Comparison of ENCODE assay signal across 34 cellular contexts in the genomic region with DNA sequence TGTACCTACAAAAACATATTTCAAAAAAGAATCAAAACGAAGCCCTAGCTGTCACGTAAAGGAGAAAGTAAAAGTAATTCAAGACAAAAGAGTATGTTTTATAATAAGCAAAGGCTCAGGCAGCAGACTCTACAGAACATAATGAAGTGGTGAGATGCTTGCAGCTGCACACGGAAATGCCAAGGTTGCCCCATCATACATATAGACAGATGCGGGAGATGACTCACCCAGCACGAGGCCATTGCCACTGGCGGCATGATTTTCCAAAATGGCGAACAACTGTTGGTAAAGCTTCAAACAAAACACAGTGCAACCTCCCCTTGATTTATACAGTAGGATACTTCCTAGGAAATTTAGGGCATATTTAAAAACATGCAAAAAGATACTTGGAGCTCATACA. TPM values are rescaled to one million over a fixed set of nuclear protein-coding genes. Genes with fewer than 3 reads are reported as not detected.
DNase-seq lines count a peak whose midpoint lies in the region; ATAC-seq, FAIRE-seq and TF ChIP-seq lines count a peak whose summit lies in the region.
"Had no signal": no experiment of that assay in that cellular context is flagged by ENCODE, and none has a peak within 500 bp of the region (broad histone marks: within the 10 kb centered on the region; RNA-seq: fewer than 3 reads in every experiment).

No MANE protein-coding gene starts in this region.

- H3K27me3 Mint-ChIP-seq in WTC11 (ENCODE audit: low read depth) (no peaks in the 10 kb centered on the region), type B pancreatic cell (peaks cover 6% of the 10 kb centered on the region)
- H3K27me3 Mint-ChIP-seq: activated CD8-positive, alpha-beta memory T cell treated with anti-CD3 and anti-CD28 coated beads, Interleukin-2, amount 10 ng/mL, durations not matched to agents 7 days and 5 days; stimulated activated memory B cell treated with anti-CD40 and anti-IgM and Interleukin-4, amounts not matched to agents 10 μg/mL and 1 μg/mL and 100 μg/mL, for 72 hours had no signal

- H3K36me3 Mint-ChIP-seq in WTC11 (no peaks in the 10 kb centered on the region), type B pancreatic cell (no peaks in the 10 kb centered on the region)
- H3K36me3 Mint-ChIP-seq: activated CD8-positive, alpha-beta memory T cell treated with anti-CD3 and anti-CD28 coated beads, Interleukin-2, amount 10 ng/mL, durations not matched to agents 7 days and 5 days; activated naive CD8-positive, alpha-beta T cell treated with anti-CD3 and anti-CD28 coated beads for 36 hours; stimulated activated memory B cell treated with anti-CD40 and anti-IgM and Interleukin-4, amounts not matched to agents 10 μg/mL and 1 μg/mL and 100 μg/mL, for 72 hours had no signal

- H3K4me1 Mint-ChIP-seq in WTC11, result peaks cover 5% of the 10 kb centered on the region; the same call in 1 of the 2 replicates
- no peaks in the 10 kb centered on the region for H3K4me1 Mint-ChIP-seq in type B pancreatic cell (ENCODE audit: unreplicated experiment)
- H3K4me1 Mint-ChIP-seq: activated CD8-positive, alpha-beta memory T cell treated with anti-CD3 and anti-CD28 coated beads, Interleukin-2, amount 10 ng/mL, durations not matched to agents 7 days and 5 days; activated naive CD8-positive, alpha-beta T cell treated with anti-CD3 and anti-CD28 coated beads for 36 hours; nephron progenitor cell; stimulated activated memory B cell treated with anti-CD40 and anti-IgM and Interleukin-4, amounts not matched to agents 10 μg/mL and 1 μg/mL and 100 μg/mL, for 72 hours had no signal

- no peak overlapping the region for H3K4me3 Mint-ChIP-seq in WTC11
- H3K4me3 Mint-ChIP-seq in type B pancreatic cell, result no peak overlapping the region
- H3K4me3 Mint-ChIP-seq: activated CD8-positive, alpha-beta memory T cell treated with anti-CD3 and anti-CD28 coated beads, Interleukin-2, amount 10 ng/mL, durations not matched to agents 7 days and 5 days; activated naive CD8-positive, alpha-beta T cell treated with anti-CD3 and anti-CD28 coated beads for 36 hours; activated T-cell treated with anti-CD3 and anti-CD28 coated beads, Interleukin-2, amount 50 U/mL, for 4 hours; nephron progenitor cell; stimulated activated memory B cell treated with anti-CD40 and anti-IgM and Interleukin-4, amounts not matched to agents 10 μg/mL and 1 μg/mL and 100 μg/mL, for 72 hours had no signal

- H3K27ac Mint-ChIP-seq in WTC11 (no peak overlapping the region), type B pancreatic cell (no peak overlapping the region)
- H3K27ac Mint-ChIP-seq: activated CD8-positive, alpha-beta memory T cell treated with anti-CD3 and anti-CD28 coated beads, Interleukin-2, amount 10 ng/mL, durations not matched to agents 7 days and 5 days; activated naive CD8-positive, alpha-beta T cell treated with anti-CD3 and anti-CD28 coated beads for 36 hours; nephron progenitor cell; stimulated activated memory B cell treated with anti-CD40 and anti-IgM and Interleukin-4, amounts not matched to agents 10 μg/mL and 1 μg/mL and 100 μg/mL, for 72 hours had no signal

- H3K27ac ChIP-seq in foreskin keratinocyte, result no peak overlapping the region
- H3K27ac ChIP-seq: BLaER1 treated with 17β-estradiol and CSF1 and Interleukin-3, amounts not matched to agents 10 nM and 100 nM; cardiac muscle cell; coronary artery; SJSA1; skin epidermis; upper lobe of right lung had no signal

- ATAC-seq in foreskin keratinocyte (peak; percentile 17), WTC11 (no peak)
- ATAC-seq: activated CD8-positive, alpha-beta memory T cell treated with anti-CD3 and anti-CD28 coated beads, Interleukin-2, amount 10 ng/mL, durations not matched to agents 7 days and 5 days; activated T-cell treated with anti-CD3 and anti-CD28 coated beads, Interleukin-2, amount 50 U/mL, for 4 hours; stimulated activated memory B cell treated with anti-CD40 and anti-IgM and Interleukin-4, amounts not matched to agents 10 μg/mL and 1 μg/mL and 100 μg/mL, for 72 hours; upper lobe of right lung had no signal

- POLR2A ChIA-PET in WTC11 (lab: Charles Lee), result no interaction called here

- TF ChIP-seq CTCF in foreskin keratinocyte (conservative IDR thresholded peaks at IDR 0.05), result no peak
- TF ChIP-seq CTCF in WTC11 (IDR thresholded peaks at IDR 0.05), result no peak
- no peak for TF ChIP-seq CTCF in type B pancreatic cell (conservative IDR thresholded peaks at IDR 0.05)

- DNase-seq in ELR (ENCODE audit: low read depth) (peak; percentile 26), LHCN-M2 (ENCODE audit: low read depth) (peak; percentile 48), RKO (ENCODE audit: low spot score) (peak; percentile 43), foreskin keratinocyte (no peak), WTC11 (ENCODE audit: low spot score) (no peak), type B pancreatic cell (ENCODE audit: extremely low spot score, unreplicated experiment) (no peak), ecto neural progenitor cell (ENCODE audit: low spot score) (no peak), RCC 7860 (ENCODE audit: low spot score) (no peak)
- DNase-seq: activated CD4-positive, alpha-beta T cell treated with anti-CD3 and anti-CD28 coated beads, Interleukin-2, amount 50 U/mL, for 4 hours; activated CD8-positive, alpha-beta memory T cell treated with anti-CD3 and anti-CD28 coated beads, Interleukin-2, amount 10 ng/mL, durations not matched to agents 7 days and 5 days; activated gamma-delta T cell; activated naive CD8-positive, alpha-beta T cell treated with anti-CD3 and anti-CD28 coated beads for 36 hours; activated T-cell treated with anti-CD3 and anti-CD28 coated beads, Interleukin-2, amount 50 U/mL, for 4 hours; aorta; Caco-2; DND-41; NCI-H1417; NCI-H2029 treated with DMSO at 0.1 percent for 48 hours; NCI-H524 treated with DMSO at 0.1 percent for 48 hours; nephron progenitor cell; RPMI8226; upper lobe of right lung had no signal

- H3K9me3 Mint-ChIP-seq in WTC11, result no peaks in the 10 kb centered on the region
- H3K9me3 Mint-ChIP-seq in type B pancreatic cell, result no peaks in the 10 kb centered on the region
- H3K9me3 Mint-ChIP-seq: activated naive CD8-positive, alpha-beta T cell treated with anti-CD3 and anti-CD28 coated beads for 36 hours; activated T-cell treated with anti-CD3 and anti-CD28 coated beads, Interleukin-2, amount 50 U/mL, for 4 hours; nephron progenitor cell; stimulated activated memory B cell treated with anti-CD40 and anti-IgM and Interleukin-4, amounts not matched to agents 10 μg/mL and 1 μg/mL and 100 μg/mL, for 72 hours had no signal

- H3K27me3 ChIP-seq in foreskin keratinocyte, result peaks cover 6% of the 10 kb centered on the region
- H3K27me3 ChIP-seq: BLaER1 treated with 17β-estradiol and CSF1 and Interleukin-3, amounts not matched to agents 10 nM and 100 nM; cardiac muscle cell; SJSA1; upper lobe of right lung had no signal

- no peak for FAIRE-seq in RCC 7860 (lab: Jason Lieb, UNC)

- H3K4me1 ChIP-seq in foreskin keratinocyte, result peaks cover 2% of the 10 kb centered on the region
- H3K4me1 ChIP-seq: BLaER1 treated with 17β-estradiol and CSF1 and Interleukin-3, amounts not matched to agents 10 nM and 100 nM; Caco-2; upper lobe of right lung had no signal

- CTCF ChIA-PET in WTC11 (lab: Charles Lee), result interaction anchor here (1.0 kb wide), 1 partner anchor 11 kb away, joined by 3 read pairs; no protein-coding TSS in a partner anchor

TF ChIP-seq in WTC11, 78 proteins besides CTCF, POLR2A, EP300 and RAD21:
- TF ChIP-seq, protein P1, sequence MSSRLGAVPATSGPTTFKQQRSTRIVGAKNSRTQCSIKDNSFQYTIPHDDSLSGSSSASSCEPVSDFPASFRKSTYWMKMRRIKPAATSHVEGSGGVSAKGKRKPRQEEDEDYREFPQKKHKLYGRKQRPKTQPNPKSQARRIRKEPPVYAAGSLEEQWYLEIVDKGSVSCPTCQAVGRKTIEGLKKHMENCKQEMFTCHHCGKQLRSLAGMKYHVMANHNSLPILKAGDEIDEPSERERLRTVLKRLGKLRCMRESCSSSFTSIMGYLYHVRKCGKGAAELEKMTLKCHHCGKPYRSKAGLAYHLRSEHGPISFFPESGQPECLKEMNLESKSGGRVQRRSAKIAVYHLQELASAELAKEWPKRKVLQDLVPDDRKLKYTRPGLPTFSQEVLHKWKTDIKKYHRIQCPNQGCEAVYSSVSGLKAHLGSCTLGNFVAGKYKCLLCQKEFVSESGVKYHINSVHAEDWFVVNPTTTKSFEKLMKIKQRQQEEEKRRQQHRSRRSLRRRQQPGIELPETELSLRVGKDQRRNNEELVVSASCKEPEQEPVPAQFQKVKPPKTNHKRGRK (CRISPR knock-in tag; IDR thresholded peaks at IDR 0.05; ENCODE audit: borderline replicate concordance), result no peak
- no peak for TF ChIP-seq ZNF396 (CRISPR knock-in tag; IDR thresholded peaks at IDR 0.05; ENCODE audit: borderline replicate concordance)
- no peak for TF ChIP-seq SMAD3 (CRISPR knock-in tag; IDR thresholded peaks at IDR 0.05; ENCODE audit: borderline replicate concordance)

RNA-seq across cellular contexts. Expression of gene C1QL2, which starts 26.0 kb away (rescaled TPM):
- total RNA-seq in LHCN-M2 (2014; rRNA removed) (not detected in 2 replicates), foreskin keratinocyte (not detected in 2 replicates), WTC11 (2021) (0.55 to 1.0 TPM (median 0.71 TPM) in 3 replicates), type B pancreatic cell (ENCODE audit: low replicate concordance) (1.1 and 1.8 TPM in 2 replicates)
- polyA plus RNA-seq in LHCN-M2 (2012), result not detected
- polyA plus RNA-seq in foreskin keratinocyte, result not detected in 2 replicates
- total RNA-seq: activated CD8-positive, alpha-beta memory T cell treated with anti-CD3 and anti-CD28 coated beads, Interleukin-2, amount 10 ng/mL, durations not matched to agents 7 days and 5 days; activated naive CD8-positive, alpha-beta T cell treated with anti-CD3 and anti-CD28 coated beads for 36 hours; activated T-cell treated with anti-CD3 and anti-CD28 coated beads, Interleukin-2, amount 50 U/mL, for 4 hours; aorta; Caco-2; fibroblast of villous mesenchyme; osteocyte; renal cortical epithelial cell; SJSA1; subcutaneous adipose tissue; T-helper 1 cell treated with Interleukin-12 subunit alpha and Interleukin-12 subunit beta and Interleukin-4 antibody, amounts not matched to agents 30 ng/mL and 1 ng/mL, for 36 hours; upper lobe of right lung had no signal
- polyA plus RNA-seq: cardiac muscle cell, esophagus had no signal

RNA-seq across cellular contexts. Expression of gene STEAP3, which starts 39.1 kb away (rescaled TPM):
- total RNA-seq in LHCN-M2 (2014; rRNA removed) (39.1 and 42.4 TPM in 2 replicates), foreskin keratinocyte (23.7 and 30.8 TPM in 2 replicates), WTC11 (2021) (20.5 to 24.0 TPM (median 21.4 TPM) in 3 replicates), type B pancreatic cell (ENCODE audit: low replicate concordance) (19.0 and 25.5 TPM in 2 replicates)
- 76.7 TPM for polyA plus RNA-seq in LHCN-M2 (2012)
- polyA plus RNA-seq in foreskin keratinocyte, result 16.5 and 21.0 TPM in 2 replicates

Comparison
In these comparisons a context has a peak if more than half of its experiments do, and no peak if none do; other contexts are left out.
1. DNase-seq: peak in ELR (single experiment), LHCN-M2 (single experiment) and RKO (single experiment); none in foreskin keratinocyte (0 of 2), WTC11 (single experiment), type B pancreatic cell (single experiment), ecto neural progenitor cell (single experiment) and RCC 7860 (single experiment).